Comparison of ENCODE assay signal across 8 cellular contexts in the genomic region with DNA sequence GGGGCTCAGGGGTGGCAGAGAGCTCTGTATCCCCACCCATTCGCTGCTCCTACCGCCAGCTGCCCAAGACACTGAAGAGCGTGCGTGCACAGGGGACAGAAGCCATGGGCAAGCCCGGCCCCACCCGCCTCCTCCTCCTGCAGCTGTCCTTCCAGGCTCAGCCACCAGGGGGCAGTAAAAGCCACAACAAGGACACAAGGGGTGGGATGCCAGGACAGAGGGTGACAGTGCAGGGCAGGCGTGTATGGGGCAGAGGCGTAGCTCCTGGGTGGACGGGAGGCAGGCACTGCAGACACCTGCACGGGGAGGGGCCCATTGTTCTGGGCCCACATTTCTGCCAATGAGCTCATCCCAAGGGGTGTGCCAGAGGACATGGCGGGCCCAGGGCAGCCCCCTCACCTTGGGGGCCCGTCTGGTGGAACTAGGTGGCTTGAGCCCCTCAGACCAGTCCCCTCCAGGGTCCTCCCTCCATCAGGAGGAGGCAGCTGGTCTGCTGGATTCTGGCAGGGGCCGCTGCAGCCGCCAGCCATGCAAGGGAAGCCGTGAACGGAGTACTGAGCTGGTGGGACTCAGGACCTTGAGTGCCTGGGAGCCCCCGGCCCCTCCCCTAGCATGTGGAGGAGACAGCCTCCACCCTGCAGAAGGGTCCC.
DNase-seq lines count a peak whose midpoint lies in the region; ATAC-seq, FAIRE-seq and TF ChIP-seq lines count a peak whose summit lies in the region.

No MANE protein-coding gene starts in this region.

- H3K4me1 Mint-ChIP-seq in mesothelial cell of epicardium: peaks cover 24% of the 10 kb centered on the region

- H3K27ac Mint-ChIP-seq in mesothelial cell of epicardium: peak overlapping the region; percentile 97

- ATAC-seq in GM21528 (IDR thresholded peaks at IDR 0.05; ENCODE audit: low FRiP score, unreplicated experiment): no peak

- H2AK5ac ChIP-seq in H1 (ENCODE audit: low read depth, low read length): no peak overlapping the region

- no peak for FAIRE-seq in H1 (lab: Jason Lieb, UNC)

- H3K27me3 ChIP-seq in H7 (ENCODE audit: control insufficient read depth, insufficient read depth, low read length) (no peaks in the 10 kb centered on the region), H1 (replicated peaks in 1 of 4; ENCODE audit: control insufficient read depth in 3 of 4, extremely low read depth in 1 of 4, insufficient read depth in 3 of 4, low read length in 3 of 4) (no peaks in the 10 kb centered on the region; a peak in 1 of 7 replicates)

- no peak overlapping the region for H2AFZ ChIP-seq in H1 (ENCODE audit: low read length)

- H3K27ac ChIP-seq in H1 (ENCODE audit: low read depth, low read length): no peak overlapping the region

- no peak overlapping the region for H4K91ac ChIP-seq in H1 (replicated peaks; ENCODE audit: insufficient read length, low read length)

- TF ChIP-seq POLR2A in H1 (IDR thresholded peaks at IDR 0.05; ENCODE audit: control extremely low read depth in 1 of 2, low read depth in 2 of 2, low read length in 2 of 2): no peak

- H3K79me2 ChIP-seq in H1 (ENCODE audit: control insufficient read depth in 1 of 2, insufficient read depth in 2 of 2, low read length in 2 of 2): no peaks in the 10 kb centered on the region

- H2BK5ac ChIP-seq in H1 (ENCODE audit: low read depth, low read length): peak overlapping the region; percentile 30; the same call in 1 of the 2 replicates

- no peak overlapping the region for H3K9ac ChIP-seq in H1 (replicated peaks in 1 of 4; ENCODE audit: extremely low read depth in 1 of 4, low read depth in 3 of 4, low read length in 3 of 4)

- H2BK20ac ChIP-seq in H1 (ENCODE audit: low read length): no peak overlapping the region

- no peaks in the 10 kb centered on the region; the same call in 1 of the 2 replicates for H3K79me1 ChIP-seq in H1 (ENCODE audit: low read depth, low read length)

- no peak overlapping the region for H3K56ac ChIP-seq in H1 (replicated peaks; ENCODE audit: insufficient read length, low read depth, low read length)

- peak; percentile 88 to 99 (median 95) for TF ChIP-seq CTCF in H1 (IDR thresholded peaks at IDR 0.05; ENCODE audit: control extremely low read depth in 1 of 3, insufficient read depth in 1 of 3, low read depth in 1 of 3, low read length in 3 of 3)
- peak; percentile 98 for TF ChIP-seq CTCF in mesothelial cell of epicardium (IDR thresholded peaks at IDR 0.05; ENCODE audit: unreplicated experiment)

- no peak overlapping the region for H3K4me3 ChIP-seq in H7 (ENCODE audit: insufficient read depth, low read depth, low read length)
- H3K4me3 ChIP-seq in H1 (ENCODE audit: extremely low read depth in 1 of 4, insufficient read depth in 2 of 4, low read depth in 3 of 4, low read length in 4 of 4): no peak overlapping the region

- H2BK12ac ChIP-seq in H1 (ENCODE audit: low read depth, low read length): 0 out of 2 replicates have a peak overlapping the region, but pooled peaks have one; percentile 7

- no peaks in the 10 kb centered on the region for H3K9me3 Mint-ChIP-seq in mesothelial cell of epicardium

- H4K8ac ChIP-seq in H1 (ENCODE audit: extremely low read depth, insufficient read depth, low read length): no peak overlapping the region

- WGBS in H1 (ENCODE audit: extremely low coverage in 1 of 2, insufficient coverage in 1 of 2, insufficient read length in 1 of 2, insufficient replicate concordance in 2 of 2, low coverage in 1 of 2, low lambda C conversion rate in 2 of 2, missing lambda C conversion rate in 1 of 2), 2 experiments: 74% methylated on average over 17 of the region's 17 CpGs; no CpG with 5 or more reads in 1 of the 2 experiments

- CTCF ChIA-PET in H1 (lab: Charles Lee; ENCODE audit: partially characterized antibody): interaction anchor here (0.5 to 3.5 kb wide), 54 partner anchors 9 to 1458 kb away, joined by 3 to 40 read pairs (median 4); partner anchors contain the start of gene ALKBH7

- POLR2A ChIA-PET in H1 (lab: Charles Lee; ENCODE audit: partially characterized antibody): interaction anchor here (0.6 to 1.7 kb wide), 8 partner anchors 12 to 143 kb away, joined by 3 to 4 read pairs (median 3); partner anchors contain the start of gene CLPP

- TF ChIP-seq EP300 in H1 (IDR thresholded peaks at IDR 0.05; ENCODE audit: borderline replicate concordance in 1 of 2, low read depth in 2 of 2, low read length in 2 of 2): no peak

- H3K23me2 ChIP-seq in H1 (ENCODE audit: low read depth, low read length): no peaks in the 10 kb centered on the region

- peaks cover 2% of the 10 kb centered on the region; the same call in 1 of the 2 replicates for H3K36me3 ChIP-seq in H7 (replicated peaks; ENCODE audit: control insufficient read depth, insufficient read depth, low read length)
- peaks cover 6 to 12% (median 7%) of the 10 kb centered on the region in 4 experiments; a peak in 3 of 8 replicates for H3K36me3 ChIP-seq in H1 (ENCODE audit: control insufficient read depth in 2 of 4, insufficient read depth in 4 of 4, low read length in 3 of 4)

- no peaks in the 10 kb centered on the region for H3K36me3 Mint-ChIP-seq in mesothelial cell of epicardium

- no peaks in the 10 kb centered on the region for H3K27me3 Mint-ChIP-seq in mesothelial cell of epicardium (ENCODE audit: low read depth)

- peak; percentile 83 to 87 for TF ChIP-seq RAD21 in H1 (IDR thresholded peaks at IDR 0.05 in 1 of 2, conservative IDR thresholded peaks at IDR 0.05 in 1 of 2; ENCODE audit: low read depth in 2 of 2, low read length in 2 of 2)

- no peak overlapping the region for H3K23ac ChIP-seq in H1 (ENCODE audit: insufficient read length)

- H2BK15ac ChIP-seq in H1 (ENCODE audit: low read length): no peak overlapping the region

- peak in 13 of 14 donors; percentile 38 to 91 (median 79) for DNase-seq in C1 segment of cervical spinal cord (lab: John Stamatoyannopoulos, UW)
- DNase-seq in H7: peak; percentile 99
- DNase-seq in NOMO-1 (lab: John Stamatoyannopoulos, UW; ENCODE audit: unreplicated experiment in 2 of 2): peak; percentile 55 to 63
- DNase-seq in activated CD8-positive, alpha-beta memory T cell treated with anti-CD3 and anti-CD28 coated beads for 4 hours (ENCODE audit: low read depth in 2 of 2): peak; percentile 57 to 62
- DNase-seq in H1 (ENCODE audit: low read depth in 1 of 2, low spot score in 2 of 2): peak; percentile 70 to 99
- peak; percentile 71 to 89 for DNase-seq in mesothelial cell of epicardium (ENCODE audit: low spot score in 2 of 2, unreplicated experiment in 2 of 2)
- peak; percentile 77 for DNase-seq in stimulated activated CD8-positive, alpha-beta memory T cell treated with anti-CD3 and anti-CD28 coated beads, Interleukin-4, amount 100 ng/mL, for 24 hours (ENCODE audit: low read depth)

- H4K20me1 ChIP-seq in H1 (replicated peaks in 1 of 2; ENCODE audit: control insufficient read depth in 1 of 2, insufficient read depth in 2 of 2, low read length in 2 of 2): peaks cover 6 to 16% of the 10 kb centered on the region in 2 experiments

- H4K5ac ChIP-seq in H1 (ENCODE audit: insufficient read length, low read depth, low read length): no peak overlapping the region

- no peak overlapping the region for H3K18ac ChIP-seq in H1 (ENCODE audit: extremely low read depth, low read length)

- H3K4me2 ChIP-seq in H1 (ENCODE audit: insufficient read depth in 1 of 2, low read depth in 2 of 2, low read length in 2 of 2): no peak overlapping the region

- no peak overlapping the region for H2BK120ac ChIP-seq in H1 (replicated peaks; ENCODE audit: low read depth, low read length)

- no peak overlapping the region for H3K4ac ChIP-seq in H1 (replicated peaks; ENCODE audit: insufficient read length, low read depth, low read length)

- peak overlapping the region; percentile 48 for H3K4me3 Mint-ChIP-seq in mesothelial cell of epicardium

- H3K14ac ChIP-seq in H1 (ENCODE audit: insufficient read length): no peak overlapping the region

- H3K4me1 ChIP-seq in H1 (replicated peaks in 1 of 4; ENCODE audit: control insufficient read depth in 3 of 4, insufficient read depth in 4 of 4, low read length in 3 of 4): peaks cover 0 to 17% (median 6%) of the 10 kb centered on the region in 4 experiments; a peak in 5 of 7 replicates

- no peaks in the 10 kb centered on the region for H3K9me3 ChIP-seq in H1 (ENCODE audit: insufficient read depth in 2 of 2, low read depth in 1 of 2, low read length in 1 of 2)

TF ChIP-seq in H1, 55 proteins besides CTCF, POLR2A, EP300 and RAD21:
- TF ChIP-seq YY1 (IDR thresholded peaks at IDR 0.05; ENCODE audit: low read depth, low read length) (0 out of 2 replicates have a peak, but pooled peaks have one; percentile 31), KDM1A (IDR thresholded peaks at IDR 0.05; ENCODE audit: borderline replicate concordance, low read length) (no peak), TAF1 (IDR thresholded peaks at IDR 0.05; ENCODE audit: low read depth, low read length) (no peak), TEAD4 (IDR thresholded peaks at IDR 0.05; ENCODE audit: low read depth, low read length) (0 out of 2 replicates have a peak, but pooled peaks have one; percentile 20), POLR2AphosphoS5 (IDR thresholded peaks at IDR 0.05; ENCODE audit: low read depth, low read length) (peak; percentile 31; the same call in 1 of the 2 replicates), SAP30 (IDR thresholded peaks at IDR 0.05; ENCODE audit: insufficient read depth, insufficient replicate concordance, low read length) (peak; percentile 29), CTBP2 (IDR thresholded peaks at IDR 0.05; ENCODE audit: borderline replicate concordance, insufficient read depth, insufficient read length, low read length) (no peak), GABPA (IDR thresholded peaks at IDR 0.05; ENCODE audit: borderline replicate concordance, insufficient read depth, low read length) (peak; percentile 24; the same call in 1 of the 2 replicates), FOSL1 (IDR thresholded peaks at IDR 0.05; ENCODE audit: insufficient read depth, low read depth, low read length) (no peak), SIN3A (conservative IDR thresholded peaks at IDR 0.05 in 1 of 2, IDR thresholded peaks at IDR 0.05 in 1 of 2; ENCODE audit: low read depth in 1 of 2, low read length in 2 of 2) (0 out of 4 replicates have a peak, but pooled peaks of 1 of the 2 experiments have one; percentile 42)
- TF ChIP-seq, protein P1, sequence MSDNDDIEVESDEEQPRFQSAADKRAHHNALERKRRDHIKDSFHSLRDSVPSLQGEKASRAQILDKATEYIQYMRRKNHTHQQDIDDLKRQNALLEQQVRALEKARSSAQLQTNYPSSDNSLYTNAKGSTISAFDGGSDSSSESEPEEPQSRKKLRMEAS (IDR thresholded peaks at IDR 0.05): peak; percentile 70
